In genomic region chr5:173886157-173886556, GRCh38 we compare ENCODE assay signal across 1 cellular context.
TF ChIP-seq lines count a peak whose summit lies in the region.

No MANE protein-coding gene starts in this region.

TF ChIP-seq in endothelial cell of umbilical vein, 7 proteins besides CTCF, POLR2A, EP300 and RAD21 (continued from another document):
- TF ChIP-seq EZH2 (IDR thresholded peaks at IDR 0.05; ENCODE audit: borderline replicate concordance, low read depth, low read length, severe bottlenecking), result no peak
